8 cellular contexts compared by ENCODE assay signal in genomic region chr15:35546581-35547381, GRCh38. TPM values are rescaled to one million over a fixed set of nuclear protein-coding genes. Genes with fewer than 3 reads are reported as not detected.
A peak's percentile ranks its signal among the peaks of the same experiment; 100 is the strongest.
DNase-seq lines count a peak whose midpoint lies in the region; ATAC-seq and TF ChIP-seq lines count a peak whose summit lies in the region.

No MANE protein-coding gene starts in this region.

- ATAC-seq in HG02571 (IDR thresholded peaks at IDR 0.05; ENCODE audit: unreplicated experiment) (peak; percentile 14), heart left ventricle (peak; percentile 1 to 35 (median 12)), gastrocnemius medialis (peak in 1 of 2 donors; percentile 9)

- TF ChIP-seq CTCF in VCaP (conservative IDR thresholded peaks at IDR 0.05) (no peak), heart left ventricle (IDR thresholded peaks at IDR 0.05) (no peak), gastrocnemius medialis (IDR thresholded peaks at IDR 0.05 in 4 of 5, conservative IDR thresholded peaks at IDR 0.05 in 1 of 5) (no peak)

- TF ChIP-seq POLR2A in heart left ventricle (IDR thresholded peaks at IDR 0.05) (no peak), gastrocnemius medialis (IDR thresholded peaks at IDR 0.05) (no peak)

- in situ Hi-C loops in gastrocnemius medialis (cut with MboI; ENCODE audit: low sequenced_read_pairs in 4 of 4), result no loop called here

- DNase-seq in CMK (ENCODE audit: low read depth) (peak; percentile 20), heart left ventricle (peak in 3 of 5 donors; percentile 24 to 37 (median 24)), gastrocnemius medialis (peak in 1 of 2 donors; percentile 23), A172 (ENCODE audit: low spot score) (no peak), ureter (ENCODE audit: low spot score) (no peak), DMS79 treated with DMSO at 0.1 percent for 48 hours (lab: John Stamatoyannopoulos, UW) (no peak)

- H3K27ac ChIP-seq in VCaP (peak overlapping the region; percentile 99), heart left ventricle (peak overlapping the region; percentile 96 to 100 (median 99)), gastrocnemius medialis (peak overlapping the region; percentile 94 to 99 (median 98))

- intact Hi-C loops in heart left ventricle (cut with DNase I), result loop anchor here (1.0 to 10.0 kb wide), 9 partner anchors 116 to 151 kb away; no protein-coding TSS in a partner anchor
- intact Hi-C loops in gastrocnemius medialis (cut with DNase I; ENCODE audit: low total_unique reads), result no loop called here

- peak overlapping the region; percentile 62 to 97 (median 80) for H3K4me3 ChIP-seq in heart left ventricle
- peak overlapping the region; percentile 58 to 86 (median 76) for H3K4me3 ChIP-seq in gastrocnemius medialis

- H3K4me1 ChIP-seq in heart left ventricle, result peaks cover 0 to 25% (median 17%) of the 10 kb centered on the region in 12 donors
- H3K4me1 ChIP-seq in gastrocnemius medialis, result peaks cover 12 to 17% of the 10 kb centered on the region in 2 donors

- H3K9me3 ChIP-seq in heart left ventricle (no peaks in the 10 kb centered on the region), gastrocnemius medialis (no peaks in the 10 kb centered on the region)

- no peaks in the 10 kb centered on the region for H3K27me3 ChIP-seq in heart left ventricle
- H3K27me3 ChIP-seq in gastrocnemius medialis, result no peaks in the 10 kb centered on the region

- H3K36me3 ChIP-seq in heart left ventricle (peaks cover 0 to 3% (median 0%) of the 10 kb centered on the region in 9 donors), gastrocnemius medialis (no peaks in the 10 kb centered on the region)

- 69 to 80% (median 74%) methylated on average over 11 of the region's 11 CpGs for WGBS in heart left ventricle, 4 donors

RNA-seq across cellular contexts. Expression of gene DPH6, which starts 0.8 kb away (rescaled TPM):
- 10 to 100 TPM in 8 of 9 donors, 1 to 10 TPM in 1; 7.7 to 24.8 (median 16.0) TPM for total RNA-seq in heart left ventricle
- 10 to 100 TPM in 1 of 2 donors, 1 to 10 TPM in 1; 5.9 to 12.2 TPM for polyA plus RNA-seq in heart left ventricle
- total RNA-seq in gastrocnemius medialis, result 10 to 100 TPM; 15.9 to 44.1 (median 26.1) TPM
- total RNA-seq in A172 (2014; rRNA removed; shearing (Covaris generic)), result 16.1 and 19.7 TPM in 2 replicates
- total RNA-seq in ureter, result 34.5 TPM

Comparison
In these comparisons a context has a peak if more than half of its experiments do, and no peak if none do; other contexts are left out.
1. DNase-seq: peak in CMK (single experiment) and heart left ventricle (3 of 5); none in A172 (single experiment), ureter (single experiment) and DMS79 treated with DMSO at 0.1 percent for 48 hours (single experiment).
2. Peak in every context shown above with its lines, with median percentiles within 50 percentile points of each other: H3K27ac ChIP-seq.